Comparison of ENCODE assay signal across 8 cellular contexts in genomic region chr6:117840541-117840983, GRCh38.
DNase-seq lines count a peak whose midpoint lies in the region; ATAC-seq lines count a peak whose summit lies in the region.

No MANE protein-coding gene starts in this region.

- DNase-seq in GM04503 (ENCODE audit: low read depth) (peak; percentile 3), M059J (ENCODE audit: low read depth) (peak; percentile 32), SKM-1 treated with dmso at 0.1 percent for 144 hours (lab: John Stamatoyannopoulos, UW; ENCODE audit: unreplicated experiment) (peak; percentile 43), left lobe of liver (ENCODE audit: low spot score) (no peak), MG63 (no peak)

- H3K9me3 ChIP-seq in MG63 = no peaks in the 10 kb centered on the region

- no peak overlapping the region for H3K4me3 ChIP-seq in MG63

- no peaks in the 10 kb centered on the region for H3K27me3 ChIP-seq in MG63

- peak; percentile 31 for ATAC-seq in left lobe of liver
- ATAC-seq in HG03196 (IDR thresholded peaks at IDR 0.05; ENCODE audit: unreplicated experiment) = no peak
- no peak for ATAC-seq in GM21367 (IDR thresholded peaks at IDR 0.05; ENCODE audit: unreplicated experiment)
- ATAC-seq in GM19467 (IDR thresholded peaks at IDR 0.05; ENCODE audit: unreplicated experiment) = no peak

- no peaks in the 10 kb centered on the region for H3K36me3 ChIP-seq in MG63

Comparison
In these comparisons a context has a peak if more than half of its experiments do, and no peak if none do; other contexts are left out.
1. DNase-seq: peak in GM04503 (single experiment), M059J (single experiment) and SKM-1 treated with dmso at 0.1 percent for 144 hours (single experiment); none in left lobe of liver (single experiment) and MG63 (single experiment).